In the genomic region with DNA sequence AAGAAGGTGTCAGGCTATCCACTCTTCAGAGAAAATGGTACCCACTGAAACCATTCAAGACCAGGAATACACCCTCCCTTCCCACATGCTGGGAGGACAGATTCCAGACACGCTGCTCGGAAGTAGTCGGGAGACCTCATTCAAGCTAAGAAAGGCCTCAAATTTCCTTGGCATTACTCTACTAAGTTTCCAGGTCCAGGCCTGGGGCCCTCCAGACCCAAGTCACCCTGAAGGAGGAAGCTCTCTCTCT, we compare ENCODE assay signal across 8 cellular contexts. TPM values are rescaled to one million over a fixed set of nuclear protein-coding genes. Genes with fewer than 3 reads are reported as not detected.
DNase-seq lines count a peak whose midpoint lies in the region; ATAC-seq, FAIRE-seq and TF ChIP-seq lines count a peak whose summit lies in the region.

No MANE protein-coding gene starts in this region.

- H3K36me3 Mint-ChIP-seq in T-helper 2 cell treated with Interferon-gamma antibody and Interleukin-4, amounts not matched to agents 5 μg/mL and 100 μg/mL, for 36 hours (ENCODE audit: low read depth): peaks cover 29% of the 10 kb centered on the region
- H3K36me3 Mint-ChIP-seq in WTC11: peaks cover 7% of the 10 kb centered on the region

- ATAC-seq in WTC11 (no peak), GM19035 (IDR thresholded peaks at IDR 0.05; ENCODE audit: unreplicated experiment) (no peak)

- peak overlapping the region; percentile 57 for H3K4me3 Mint-ChIP-seq in T-helper 2 cell treated with Interferon-gamma antibody and Interleukin-4, amounts not matched to agents 5 μg/mL and 100 μg/mL, for 36 hours
- H3K4me3 Mint-ChIP-seq in WTC11: peak overlapping the region; percentile 55

- peaks cover 72% of the 10 kb centered on the region for H3K4me1 Mint-ChIP-seq in T-helper 2 cell treated with Interferon-gamma antibody and Interleukin-4, amounts not matched to agents 5 μg/mL and 100 μg/mL, for 36 hours (ENCODE audit: low read depth)
- H3K4me1 Mint-ChIP-seq in WTC11: peaks cover 73% of the 10 kb centered on the region

- no peaks in the 10 kb centered on the region for H3K27me3 Mint-ChIP-seq in T-helper 2 cell treated with Interferon-gamma antibody and Interleukin-4, amounts not matched to agents 5 μg/mL and 100 μg/mL, for 36 hours (ENCODE audit: low read depth)
- H3K27me3 Mint-ChIP-seq in WTC11 (ENCODE audit: low read depth): no peaks in the 10 kb centered on the region; the same call in 1 of the 2 replicates

- no peak for TF ChIP-seq CTCF in WTC11 (IDR thresholded peaks at IDR 0.05)

- no peak for DNase-seq in T-helper 2 cell treated with Interferon-gamma antibody and Interleukin-4, amounts not matched to agents 5 μg/mL and 100 μg/mL, for 36 hours (ENCODE audit: low spot score)
- no peak for DNase-seq in T-helper 2 cell
- DNase-seq in WTC11 (ENCODE audit: low spot score): no peak
- no peak for DNase-seq in NCI-H1694 (lab: John Stamatoyannopoulos, UW)
- no peak for DNase-seq in H54 (ENCODE audit: insufficient read length, low spot score)

- CTCF ChIA-PET in WTC11 (lab: Charles Lee): interaction anchor here (0.5 to 10.5 kb wide), 50 partner anchors 8 to 557 kb away, joined by 3 to 717 read pairs (median 5); partner anchors contain the start of genes GCN1, PXN, RAB35 and RNU4-1

- no peak for TF ChIP-seq POLR2A in H54 (IDR thresholded peaks at IDR 0.05; ENCODE audit: low read depth, low read length)

- H3K27ac Mint-ChIP-seq in T-helper 2 cell treated with Interferon-gamma antibody and Interleukin-4, amounts not matched to agents 5 μg/mL and 100 μg/mL, for 36 hours: peak overlapping the region; percentile 58
- H3K27ac Mint-ChIP-seq in WTC11: peak overlapping the region; percentile 98

- POLR2A ChIA-PET in WTC11 (lab: Charles Lee): interaction anchor here (0.5 to 7.7 kb wide), 14 partner anchors 8 to 161 kb away, joined by 3 to 198 read pairs (median 5); partner anchors contain the start of genes PXN, RAB35, RNU4-1 and RNU4-2

- FAIRE-seq in H54 (lab: Jason Lieb, UNC): no peak

- H3K9me3 ChIP-seq in iPS-20b (ENCODE audit: insufficient read depth, low read depth, low read length) (no peaks in the 10 kb centered on the region), skeletal muscle tissue (ENCODE audit: control insufficient read depth in 3 of 3, low read length in 3 of 3) (no peaks in the 10 kb centered on the region)

- H3K27ac ChIP-seq in iPS-20b (ENCODE audit: low read length): no peak overlapping the region
- H3K27ac ChIP-seq in skeletal muscle tissue (ENCODE audit: low read depth, low read length): peak overlapping the region; percentile 99

- H3K4me1 ChIP-seq in iPS-20b (ENCODE audit: insufficient read depth, low read length) (peaks cover 53% of the 10 kb centered on the region), skeletal muscle tissue (ENCODE audit: control insufficient read depth in 3 of 3, insufficient read depth in 3 of 3, low read length in 3 of 3) (peaks cover 76 to 86% (median 83%) of the 10 kb centered on the region in 3 donors)

- H3K27me3 ChIP-seq in iPS-20b (ENCODE audit: insufficient read depth, low read length): no peaks in the 10 kb centered on the region
- no peaks in the 10 kb centered on the region for H3K27me3 ChIP-seq in skeletal muscle tissue (ENCODE audit: control insufficient read depth in 3 of 3, insufficient read depth in 3 of 3, low read length in 3 of 3)

- H3K36me3 ChIP-seq in iPS-20b (ENCODE audit: insufficient read depth, low read depth, low read length) (peaks cover 15% of the 10 kb centered on the region), skeletal muscle tissue (ENCODE audit: control insufficient read depth in 3 of 3, insufficient read depth in 3 of 3, low read length in 3 of 3) (peaks cover 9 to 15% (median 13%) of the 10 kb centered on the region in 3 donors)

- peak overlapping the region; percentile 28; the same call in 1 of the 2 replicates for H3K4me3 ChIP-seq in iPS-20b (ENCODE audit: low read length)
- peak overlapping the region in 1 of 3 donors; percentile 29 for H3K4me3 ChIP-seq in skeletal muscle tissue (ENCODE audit: low read length in 3 of 3)

- no peaks in the 10 kb centered on the region for H3K9me3 Mint-ChIP-seq in T-helper 2 cell treated with Interferon-gamma antibody and Interleukin-4, amounts not matched to agents 5 μg/mL and 100 μg/mL, for 36 hours
- no peaks in the 10 kb centered on the region for H3K9me3 Mint-ChIP-seq in WTC11

- H3K9ac ChIP-seq in iPS-20b (ENCODE audit: low read depth, low read length) (peak overlapping the region; percentile 94; the same call in 1 of the 2 replicates), skeletal muscle tissue (ENCODE audit: low read depth in 1 of 3, low read length in 3 of 3) (peak overlapping the region; percentile 18 to 89 (median 89))

TF ChIP-seq in WTC11, 78 proteins besides CTCF, POLR2A, EP300 and RAD21:
- TF ChIP-seq EMX1 (CRISPR knock-in tag; IDR thresholded peaks at IDR 0.05) (no peak), ATF6 (CRISPR knock-in tag; IDR thresholded peaks at IDR 0.05) (no peak), E2F4 (CRISPR knock-in tag; IDR thresholded peaks at IDR 0.05; ENCODE audit: borderline replicate concordance, low read depth) (no peak), HMGA2 (CRISPR knock-in tag; IDR thresholded peaks at IDR 0.05) (no peak), MAX (CRISPR knock-in tag; IDR thresholded peaks at IDR 0.05) (no peak), MXD4 (CRISPR knock-in tag; IDR thresholded peaks at IDR 0.05; ENCODE audit: borderline replicate concordance) (no peak), STAT6 (CRISPR knock-in tag; conservative IDR thresholded peaks at IDR 0.05; ENCODE audit: low read depth) (no peak), E2F5 (CRISPR knock-in tag; IDR thresholded peaks at IDR 0.05) (no peak)
TF ChIP-seq in WTC11: peak in this region for 0.

RNA-seq across cellular contexts. Expression of gene RPLP0, which starts 27.1 kb away (rescaled TPM):
- total RNA-seq in WTC11 (2021) (3,149 to 3,505 TPM (median 3,452 TPM) in 3 replicates), skeletal muscle tissue (2,458 TPM)

RNA-seq across cellular contexts. Expression of gene GCN1, which starts 33.5 kb away (rescaled TPM):
- total RNA-seq in WTC11 (2021): 147 to 181 TPM (median 162 TPM) in 3 replicates
- 87.2 TPM for total RNA-seq in skeletal muscle tissue

RNA-seq across cellular contexts. Expression of gene PXN, which starts 37.6 kb away (rescaled TPM):
- total RNA-seq in WTC11 (2021) (96.6 to 132 TPM (median 99.2 TPM) in 3 replicates), skeletal muscle tissue (20.9 TPM)
